Comparison of ENCODE assay signal across 14 cellular contexts in genomic region chr13:43924549-43925245, GRCh38. TPM values are rescaled to one million over a fixed set of nuclear protein-coding genes. Genes with fewer than 3 reads are reported as not detected.
A peak's percentile ranks its signal among the peaks of the same experiment; 100 is the strongest.
DNase-seq lines count a peak whose midpoint lies in the region; ATAC-seq and TF ChIP-seq lines count a peak whose summit lies in the region.
"Had no signal": no experiment of that assay in that cellular context is flagged by ENCODE, and none has a peak within 500 bp of the region (broad histone marks: within the 10 kb centered on the region; RNA-seq: fewer than 3 reads in every experiment).

No MANE protein-coding gene starts in this region.

- H4K8ac ChIP-seq in H9 (replicated peaks; ENCODE audit: insufficient read length, low read depth, low read length), result no peak overlapping the region

- no CpG with 5 or more reads among the region's 5 CpGs for WGBS in H9 (ENCODE audit: extremely low coverage, insufficient read length, low lambda C conversion rate)

- H3K9me3 ChIP-seq in H9 (ENCODE audit: control insufficient read depth, low read depth, low read length), result no peaks in the 10 kb centered on the region

- TF ChIP-seq CTCF in H9 (conservative IDR thresholded peaks at IDR 0.05), result no peak

- H2BK12ac ChIP-seq in H9 (ENCODE audit: insufficient read length, low read depth, low read length), result no peak overlapping the region

- no peak overlapping the region for H4K91ac ChIP-seq in H9 (ENCODE audit: insufficient read length, low read depth, low read length)

- H2AFZ ChIP-seq in H9 (ENCODE audit: low read length), result no peak overlapping the region

- no peak overlapping the region for H3K4me2 ChIP-seq in H9 (ENCODE audit: insufficient read depth, insufficient read length, low read length)

- ATAC-seq in GM18868 (IDR thresholded peaks at IDR 0.05; ENCODE audit: unreplicated experiment) (peak; percentile 97), GM21723 (IDR thresholded peaks at IDR 0.05; ENCODE audit: unreplicated experiment) (peak; percentile 67), HG03342 (IDR thresholded peaks at IDR 0.05; ENCODE audit: unreplicated experiment) (peak; percentile 95)
- ATAC-seq: activated CD8-positive, alpha-beta T cell treated with anti-CD3 and anti-CD28 coated beads for 36 hours; activated naive CD8-positive, alpha-beta T cell treated with anti-CD3 and anti-CD28 coated beads, Interleukin-2, amount 50 U/mL, for 24 hours had no signal

- H2BK120ac ChIP-seq in H9 (ENCODE audit: low read depth, low read length, poor library complexity, severe bottlenecking), result no peak overlapping the region

- no peak overlapping the region for H2BK15ac ChIP-seq in H9 (ENCODE audit: low read depth, low read length)

- no peaks in the 10 kb centered on the region for H3K27me3 ChIP-seq in H9 (ENCODE audit: insufficient read depth, low read length)

- H4K5ac ChIP-seq in H9 (ENCODE audit: insufficient read length, low read depth, low read length), result no peak overlapping the region

- no peak overlapping the region for H3K18ac ChIP-seq in H9 (ENCODE audit: insufficient read length, low read depth, low read length)

- H3K36me3 Mint-ChIP-seq in H9 (ENCODE audit: insufficient read depth in 1 of 3, low read depth in 3 of 3), result no peaks in the 10 kb centered on the region

- no peaks in the 10 kb centered on the region for H3K79me1 ChIP-seq in H9 (ENCODE audit: insufficient read depth, low read depth, low read length, poor library complexity, severe bottlenecking)

- no peak overlapping the region for H3K23ac ChIP-seq in H9 (ENCODE audit: insufficient read length, low read depth, low read length)

- no peak overlapping the region for H3T11ph ChIP-seq in H9 (ENCODE audit: low read length)

- no peaks in the 10 kb centered on the region for H3K79me2 ChIP-seq in H9 (ENCODE audit: insufficient read depth, low read length)

- peaks cover 5% of the 10 kb centered on the region in 2 experiments for H3K4me1 Mint-ChIP-seq in H9
- H3K4me1 Mint-ChIP-seq: activated naive CD8-positive, alpha-beta T cell treated with anti-CD3 and anti-CD28 coated beads, Interleukin-2, amount 50 U/mL, for 24 hours had no signal

- no peaks in the 10 kb centered on the region for H3K23me2 ChIP-seq in H9 (ENCODE audit: insufficient read length, low read depth, low read length, poor library complexity, severe bottlenecking)

- H3K56ac ChIP-seq in H9 (ENCODE audit: insufficient read length, low read depth, low read length), result no peak overlapping the region

- H3K27me3 Mint-ChIP-seq in H9 (ENCODE audit: low read depth), result no peaks in the 10 kb centered on the region

- no peaks in the 10 kb centered on the region for H3K9me3 Mint-ChIP-seq in H9
- H3K9me3 Mint-ChIP-seq: activated CD8-positive, alpha-beta T cell treated with anti-CD3 and anti-CD28 coated beads for 36 hours; activated naive CD8-positive, alpha-beta T cell treated with anti-CD3 and anti-CD28 coated beads, Interleukin-2, amount 50 U/mL, for 24 hours had no signal

- no peak overlapping the region for H3K27ac Mint-ChIP-seq in H9
- H3K27ac Mint-ChIP-seq: activated CD8-positive, alpha-beta T cell treated with anti-CD3 and anti-CD28 coated beads for 36 hours; activated naive CD8-positive, alpha-beta T cell treated with anti-CD3 and anti-CD28 coated beads, Interleukin-2, amount 50 U/mL, for 24 hours had no signal

- no peak overlapping the region for H2BK5ac ChIP-seq in H9 (ENCODE audit: insufficient read length, low read length)

- H2BK20ac ChIP-seq in H9 (ENCODE audit: low read depth, low read length, poor library complexity, severe bottlenecking), result no peak overlapping the region

- no peak overlapping the region for H3K27ac ChIP-seq in H9 (ENCODE audit: insufficient read length, low read depth, low read length)

- H2AK5ac ChIP-seq in H9 (ENCODE audit: insufficient read length, low read length), result no peak overlapping the region

- H4K20me1 ChIP-seq in H9 (ENCODE audit: control insufficient read depth, insufficient read depth, insufficient read length), result no peaks in the 10 kb centered on the region

- no peak overlapping the region for H3K4me3 Mint-ChIP-seq in H9
- H3K4me3 Mint-ChIP-seq: activated CD8-positive, alpha-beta T cell treated with anti-CD3 and anti-CD28 coated beads for 36 hours; activated naive CD8-positive, alpha-beta T cell treated with anti-CD3 and anti-CD28 coated beads, Interleukin-2, amount 50 U/mL, for 24 hours had no signal

- no peak overlapping the region for H3K4ac ChIP-seq in H9 (ENCODE audit: low read depth, low read length)

- H3K9ac ChIP-seq in H9 (ENCODE audit: extremely low read depth, insufficient read length, low read length), result no peak overlapping the region

- no peak overlapping the region for H3K14ac ChIP-seq in H9 (ENCODE audit: insufficient read depth, low read length)

- DNase-seq in medulla oblongata (ENCODE audit: extremely low spot score), result peak; percentile 41
- no peak for DNase-seq in H9
- DNase-seq in stimulated activated CD4-positive, alpha-beta T cell treated with anti-CD3 and anti-CD28 coated beads, Interleukin-4, amount 100 ng/mL, for 24 hours, result no peak
- DNase-seq in A172 (ENCODE audit: low spot score), result no peak
- DNase-seq in inferior parietal cortex (ENCODE audit: extremely low spot score), result no peak
- DNase-seq: activated CD8-positive, alpha-beta T cell treated with anti-CD3 and anti-CD28 coated beads for 36 hours; activated naive CD8-positive, alpha-beta T cell treated with anti-CD3 and anti-CD28 coated beads, Interleukin-2, amount 50 U/mL, for 24 hours; effector memory CD4-positive, alpha-beta T cell; hippocampal formation; NCI-H2171; stimulated activated CD8-positive, alpha-beta memory T cell treated with anti-CD3 and anti-CD28 coated beads, Interleukin-4, amount 100 ng/mL, for 48 hours had no signal

- no peaks in the 10 kb centered on the region for H3K4me1 ChIP-seq in H9 (ENCODE audit: insufficient read depth, low read length)

RNA-seq across cellular contexts. Expression of gene LACC1, which starts 45.0 kb away (rescaled TPM):
- total RNA-seq in H9 (2021), result 3.0 and 3.7 TPM in 2 replicates
- total RNA-seq in A172 (2014; rRNA removed; shearing (Covaris generic)), result 3.1 and 7.9 TPM in 2 replicates

RNA-seq across cellular contexts. Expression of gene CCDC122, which starts 45.2 kb away (rescaled TPM):
- 5.0 and 5.6 TPM in 2 replicates for total RNA-seq in H9 (2021)
- 8.1 and 8.6 TPM in 2 replicates for total RNA-seq in A172 (2014; rRNA removed; shearing (Covaris generic))
